Comparison of ENCODE assay signal across 8 cellular contexts in the genomic region with DNA sequence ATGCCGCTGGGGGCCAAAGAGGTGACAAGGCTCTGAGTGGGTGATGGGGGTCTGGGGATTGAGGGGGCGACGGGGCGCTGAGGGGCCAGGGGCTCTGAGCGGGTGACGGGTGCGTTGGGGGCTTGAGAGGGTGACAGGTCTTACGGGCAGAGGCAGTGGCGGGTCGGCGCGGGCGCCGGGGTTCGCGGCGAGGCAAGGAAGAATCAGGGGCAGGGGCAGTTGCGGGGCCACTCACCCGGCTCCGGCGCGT. TPM values are rescaled to one million over a fixed set of nuclear protein-coding genes. Genes with fewer than 3 reads are reported as not detected.
A peak's percentile ranks its signal among the peaks of the same experiment; 100 is the strongest.
DNase-seq lines count a peak whose midpoint lies in the region; ATAC-seq and TF ChIP-seq lines count a peak whose summit lies in the region.

No MANE protein-coding gene starts in this region.

- H3K27ac Mint-ChIP-seq in H9 = 0 out of 7 replicates have a peak overlapping the region, but pooled peaks of 1 of the 3 experiments have one; percentile 72
- peak overlapping the region; percentile 100 for H3K27ac Mint-ChIP-seq in activated CD8-positive, alpha-beta T cell treated with anti-CD3 and anti-CD28 coated beads for 36 hours
- peak overlapping the region; percentile 99 for H3K27ac Mint-ChIP-seq in stimulated activated naive B cell treated with anti-CD40 and anti-IgM and Interleukin-4, amounts not matched to agents 10 μg/mL and 1 μg/mL and 100 μg/mL, for 72 hours

- H2AFZ ChIP-seq in H9 (ENCODE audit: low read length) = no peak overlapping the region

- no peak for DNase-seq in H9
- DNase-seq in activated CD8-positive, alpha-beta T cell treated with anti-CD3 and anti-CD28 coated beads for 36 hours = no peak
- no peak for DNase-seq in stimulated activated naive B cell treated with anti-CD40 and anti-IgM and Interleukin-4, amounts not matched to agents 10 μg/mL and 1 μg/mL and 100 μg/mL, for 72 hours
- no peak for DNase-seq in glomerular visceral epithelial cell (ENCODE audit: extremely low spot score)
- DNase-seq in activated CD8-positive, alpha-beta memory T cell treated with anti-CD3 and anti-CD28 coated beads, Interleukin-2, amount 50 U/mL, for 48 hours = no peak

- no peaks in the 10 kb centered on the region for H3K4me1 ChIP-seq in H9 (ENCODE audit: insufficient read depth, low read length)

- no peak overlapping the region for H3K23ac ChIP-seq in H9 (ENCODE audit: insufficient read length, low read depth, low read length)

- no peak overlapping the region for H2BK120ac ChIP-seq in H9 (ENCODE audit: low read depth, low read length, poor library complexity, severe bottlenecking)

- intact Hi-C loops in activated CD8-positive, alpha-beta T cell treated with anti-CD3 and anti-CD28 coated beads for 36 hours (cut with micrococcal nuclease) = no loop called here

- no peak for TF ChIP-seq CTCF in H9 (conservative IDR thresholded peaks at IDR 0.05)
- TF ChIP-seq CTCF in activated CD8-positive, alpha-beta T cell treated with anti-CD3 and anti-CD28 coated beads for 36 hours (IDR thresholded peaks at IDR 0.05) = no peak

- no peak overlapping the region for H4K8ac ChIP-seq in H9 (replicated peaks; ENCODE audit: insufficient read length, low read depth, low read length)

- CTCF ChIA-PET in activated CD8-positive, alpha-beta T cell treated with anti-CD3 and anti-CD28 coated beads for 36 hours (lab: Charles Lee) = no interaction called here

- H3K79me1 ChIP-seq in H9 (ENCODE audit: insufficient read depth, low read depth, low read length, poor library complexity, severe bottlenecking) = no peaks in the 10 kb centered on the region

- H2AK5ac ChIP-seq in H9 (ENCODE audit: insufficient read length, low read length) = no peak overlapping the region

- H3K56ac ChIP-seq in H9 (ENCODE audit: insufficient read length, low read depth, low read length) = no peak overlapping the region

- H3K4me3 Mint-ChIP-seq in H9 = peak overlapping the region; percentile 99
- peak overlapping the region; percentile 100 for H3K4me3 Mint-ChIP-seq in activated CD8-positive, alpha-beta T cell treated with anti-CD3 and anti-CD28 coated beads for 36 hours
- peak overlapping the region; percentile 92 to 95 for H3K4me3 Mint-ChIP-seq in stimulated activated naive B cell treated with anti-CD40 and anti-IgM and Interleukin-4, amounts not matched to agents 10 μg/mL and 1 μg/mL and 100 μg/mL, for 72 hours

- H3K27me3 Mint-ChIP-seq in H9 (ENCODE audit: low read depth) = peaks cover 19% of the 10 kb centered on the region
- H3K27me3 Mint-ChIP-seq in activated CD8-positive, alpha-beta T cell treated with anti-CD3 and anti-CD28 coated beads for 36 hours = peaks cover 2% of the 10 kb centered on the region
- peaks cover 0 to 5% of the 10 kb centered on the region in 2 donors for H3K27me3 Mint-ChIP-seq in stimulated activated naive B cell treated with anti-CD40 and anti-IgM and Interleukin-4, amounts not matched to agents 10 μg/mL and 1 μg/mL and 100 μg/mL, for 72 hours

- WGBS in H9 (ENCODE audit: extremely low coverage, insufficient read length, low lambda C conversion rate) = no CpG with 5 or more reads among the region's 22 CpGs

- no peak overlapping the region for H3T11ph ChIP-seq in H9 (ENCODE audit: low read length)

- no peak for ATAC-seq in activated CD8-positive, alpha-beta T cell treated with anti-CD3 and anti-CD28 coated beads for 36 hours
- no peak for ATAC-seq in stimulated activated naive B cell treated with anti-CD40 and anti-IgM and Interleukin-4, amounts not matched to agents 10 μg/mL and 1 μg/mL and 100 μg/mL, for 72 hours (replicated peaks)
- ATAC-seq in GM18868 (IDR thresholded peaks at IDR 0.05; ENCODE audit: unreplicated experiment) (no peak), GM21381 (IDR thresholded peaks at IDR 0.05; ENCODE audit: unreplicated experiment) (no peak)

- H4K20me1 ChIP-seq in H9 (ENCODE audit: control insufficient read depth, insufficient read depth, insufficient read length) = no peaks in the 10 kb centered on the region

- peak overlapping the region; percentile 80 for H3K4me2 ChIP-seq in H9 (ENCODE audit: insufficient read depth, insufficient read length, low read length)

- no peak overlapping the region for H3K14ac ChIP-seq in H9 (ENCODE audit: insufficient read depth, low read length)

- no peak overlapping the region for H3K27ac ChIP-seq in H9 (ENCODE audit: insufficient read length, low read depth, low read length)

- H3K9ac ChIP-seq in H9 (ENCODE audit: extremely low read depth, insufficient read length, low read length) = peak overlapping the region; percentile 66

- H3K18ac ChIP-seq in H9 (ENCODE audit: insufficient read length, low read depth, low read length) = no peak overlapping the region

- no peak overlapping the region for H3K4ac ChIP-seq in H9 (ENCODE audit: low read depth, low read length)

- H3K23me2 ChIP-seq in H9 (ENCODE audit: insufficient read length, low read depth, low read length, poor library complexity, severe bottlenecking) = peaks cover 35% of the 10 kb centered on the region

- peaks cover 32 to 38% of the 10 kb centered on the region in 2 experiments for H3K4me1 Mint-ChIP-seq in H9
- H3K4me1 Mint-ChIP-seq in activated CD8-positive, alpha-beta T cell treated with anti-CD3 and anti-CD28 coated beads for 36 hours (ENCODE audit: low read depth) = peaks cover 42% of the 10 kb centered on the region
- peaks cover 37 to 56% of the 10 kb centered on the region in 2 donors for H3K4me1 Mint-ChIP-seq in stimulated activated naive B cell treated with anti-CD40 and anti-IgM and Interleukin-4, amounts not matched to agents 10 μg/mL and 1 μg/mL and 100 μg/mL, for 72 hours

- POLR2A ChIA-PET in activated CD8-positive, alpha-beta T cell treated with anti-CD3 and anti-CD28 coated beads for 36 hours (lab: Charles Lee) = interaction anchor here (0.5 to 8.4 kb wide), 8 partner anchors 11 to 1746 kb away, joined by 3 to 148 read pairs (median 11); partner anchors contain the start of genes CSE1L and DDX27

- peak overlapping the region; percentile 100 for H3K4me3 ChIP-seq in iPS-11a (ENCODE audit: low read depth, low read length)

- H2BK15ac ChIP-seq in H9 (ENCODE audit: low read depth, low read length) = no peak overlapping the region

- H2BK20ac ChIP-seq in H9 (ENCODE audit: low read depth, low read length, poor library complexity, severe bottlenecking) = no peak overlapping the region

- peaks cover 50% of the 10 kb centered on the region for H3K79me2 ChIP-seq in H9 (ENCODE audit: insufficient read depth, low read length)

- H2BK12ac ChIP-seq in H9 (ENCODE audit: insufficient read length, low read depth, low read length) = no peak overlapping the region

- no peaks in the 10 kb centered on the region for H3K27me3 ChIP-seq in H9 (ENCODE audit: insufficient read depth, low read length)

- H2BK5ac ChIP-seq in H9 (ENCODE audit: insufficient read length, low read length) = no peak overlapping the region

- H4K91ac ChIP-seq in H9 (ENCODE audit: insufficient read length, low read depth, low read length) = no peak overlapping the region

- peaks cover 52 to 70% (median 66%) of the 10 kb centered on the region in 3 experiments for H3K36me3 Mint-ChIP-seq in H9 (ENCODE audit: insufficient read depth in 1 of 3, low read depth in 3 of 3)
- H3K36me3 Mint-ChIP-seq in activated CD8-positive, alpha-beta T cell treated with anti-CD3 and anti-CD28 coated beads for 36 hours (ENCODE audit: low read depth) = peaks cover 71% of the 10 kb centered on the region
- peaks cover 57 to 68% of the 10 kb centered on the region in 2 donors for H3K36me3 Mint-ChIP-seq in stimulated activated naive B cell treated with anti-CD40 and anti-IgM and Interleukin-4, amounts not matched to agents 10 μg/mL and 1 μg/mL and 100 μg/mL, for 72 hours

- H4K5ac ChIP-seq in H9 (ENCODE audit: insufficient read length, low read depth, low read length) = no peak overlapping the region

- H3K9me3 Mint-ChIP-seq in H9 = peaks cover 24 to 34% of the 10 kb centered on the region in 2 experiments
- peaks cover 10% of the 10 kb centered on the region for H3K9me3 Mint-ChIP-seq in activated CD8-positive, alpha-beta T cell treated with anti-CD3 and anti-CD28 coated beads for 36 hours
- H3K9me3 Mint-ChIP-seq in stimulated activated naive B cell treated with anti-CD40 and anti-IgM and Interleukin-4, amounts not matched to agents 10 μg/mL and 1 μg/mL and 100 μg/mL, for 72 hours = peaks cover 17 to 18% of the 10 kb centered on the region in 2 donors

- no peaks in the 10 kb centered on the region for H3K9me3 ChIP-seq in H9 (ENCODE audit: control insufficient read depth, low read depth, low read length)

RNA-seq across cellular contexts. Expression of gene ZNFX1, which starts 0.1 kb away (rescaled TPM):
- total RNA-seq in H9 (2021) = 12.8 and 13.3 TPM in 2 replicates
- 10 to 100 TPM; 27.4 to 27.7 TPM for total RNA-seq in activated CD8-positive, alpha-beta T cell treated with anti-CD3 and anti-CD28 coated beads for 36 hours

RNA-seq across cellular contexts. Expression of gene DDX27, which starts 58.5 kb away (rescaled TPM):
- total RNA-seq in H9 (2021) = 46.9 and 50.3 TPM in 2 replicates
- total RNA-seq in activated CD8-positive, alpha-beta T cell treated with anti-CD3 and anti-CD28 coated beads for 36 hours = 10 to 100 TPM; 45.2 to 45.9 TPM
